ENCODE assay signal across 18 cellular contexts in the genomic region with DNA sequence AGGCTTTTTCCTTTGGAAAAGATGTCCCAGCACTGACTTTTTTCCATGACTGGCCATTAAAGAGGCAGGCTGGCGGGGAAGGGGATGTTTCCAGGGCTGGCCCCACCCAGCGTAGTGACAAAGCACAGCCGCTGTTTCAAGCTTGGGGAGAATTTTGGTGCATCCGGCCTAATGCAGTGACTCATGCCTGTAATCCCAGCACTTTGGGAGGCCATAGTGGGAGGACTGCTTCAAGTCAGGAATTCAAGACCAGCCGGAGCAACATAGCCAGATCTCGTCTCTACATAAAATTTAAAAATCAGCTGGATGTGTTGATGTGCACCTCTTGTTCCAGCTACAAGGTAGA.
DNase-seq lines count a peak whose midpoint lies in the region; ATAC-seq and TF ChIP-seq lines count a peak whose summit lies in the region.
"Had no signal": no experiment of that assay in that cellular context is flagged by ENCODE, and none has a peak within 500 bp of the region (broad histone marks: within the 10 kb centered on the region; RNA-seq: fewer than 3 reads in every experiment).

No MANE protein-coding gene starts in this region.

- no peaks in the 10 kb centered on the region for H3K36me3 ChIP-seq in Karpas-422 (ENCODE audit: insufficient read depth, low read length)
- no peaks in the 10 kb centered on the region for H3K36me3 ChIP-seq in mucosa of descending colon (ENCODE audit: low read depth)
- no peaks in the 10 kb centered on the region; the same call in 1 of the 2 replicates for H3K36me3 ChIP-seq in GM23338 (ENCODE audit: insufficient read depth)
- H3K36me3 ChIP-seq: lower lobe of right lung had no signal

- no peak overlapping the region for H3K4me2 ChIP-seq in Karpas-422 (ENCODE audit: low read depth, low read length, poor library complexity, severe bottlenecking)
- H3K4me2 ChIP-seq in GM23338: no peak overlapping the region
- H3K4me2 ChIP-seq: KMS-11 had no signal

- H3K9me3 Mint-ChIP-seq in GM23338: peaks cover 40% of the 10 kb centered on the region

- ATAC-seq in mucosa of descending colon (peak; percentile 57), GM18517 (IDR thresholded peaks at IDR 0.05; ENCODE audit: unreplicated experiment) (no peak), GM23338 (no peak), HG03442 (IDR thresholded peaks at IDR 0.05; ENCODE audit: unreplicated experiment) (no peak)
- ATAC-seq: sciatic nerve had no signal

- H3K27ac Mint-ChIP-seq in GM23338: no peak overlapping the region
- H3K27ac Mint-ChIP-seq: activated naive CD4-positive, alpha-beta T cell treated with anti-CD3 and anti-CD28 coated beads, Interleukin-2, amount 50 U/mL, for 24 hours; H9 had no signal

- no peak overlapping the region for H3K9ac ChIP-seq in Karpas-422 (ENCODE audit: low read length)
- H3K9ac ChIP-seq: KMS-11 had no signal

- H3K9me3 ChIP-seq in AG04450 (ENCODE audit: control insufficient read depth, insufficient read depth, low read length) (peaks cover 9% of the 10 kb centered on the region), Karpas-422 (ENCODE audit: low read length) (no peaks in the 10 kb centered on the region), mucosa of descending colon (no peaks in the 10 kb centered on the region)
- H3K9me3 ChIP-seq: lower lobe of right lung had no signal

- no peaks in the 10 kb centered on the region for H3F3A ChIP-seq in GM23338 (replicated peaks; ENCODE audit: low read depth)

- no peaks in the 10 kb centered on the region for H3K27me3 ChIP-seq in AG04450 (ENCODE audit: control insufficient read depth, insufficient read depth, low read length)
- no peaks in the 10 kb centered on the region for H3K27me3 ChIP-seq in Karpas-422 (ENCODE audit: low read length)
- no peaks in the 10 kb centered on the region for H3K27me3 ChIP-seq in GM23338 (ENCODE audit: insufficient read depth)

- 0 out of 2 replicates have a peak, but pooled peaks cover 2% of the 10 kb centered on the region for H3K4me1 ChIP-seq in Karpas-422 (ENCODE audit: low read length)
- H3K4me1 ChIP-seq in mucosa of descending colon (ENCODE audit: low read depth): no peaks in the 10 kb centered on the region
- no peaks in the 10 kb centered on the region for H3K4me1 ChIP-seq in GM23338 (ENCODE audit: insufficient read depth)
- H3K4me1 ChIP-seq: lower lobe of right lung had no signal

- H2AFZ ChIP-seq in Karpas-422 (ENCODE audit: low read length): no peak overlapping the region
- H2AFZ ChIP-seq in GM23338: no peak overlapping the region

- H3K9me2 ChIP-seq in Karpas-422 (replicated peaks; ENCODE audit: insufficient read depth, low read length): no peaks in the 10 kb centered on the region
- no peaks in the 10 kb centered on the region for H3K9me2 ChIP-seq in GM23338 (ENCODE audit: insufficient read depth)

- H3K4me3 ChIP-seq in AG04450 (ENCODE audit: low read depth, low read length) (no peak overlapping the region), Karpas-422 (ENCODE audit: low read length) (no peak overlapping the region), fibroblast of pulmonary artery (replicated peaks; ENCODE audit: low read depth, low read length) (no peak overlapping the region), mucosa of descending colon (no peak overlapping the region), GM23338 (no peak overlapping the region)
- H3K4me3 ChIP-seq: lower lobe of right lung had no signal

- H4K20me1 ChIP-seq in Karpas-422 (ENCODE audit: insufficient read depth, low read depth, low read length): no peaks in the 10 kb centered on the region
- H4K20me1 ChIP-seq in GM23338 (replicated peaks; ENCODE audit: insufficient read depth): no peaks in the 10 kb centered on the region

- H3K27ac ChIP-seq in AG04450 (ENCODE audit: low read depth, low read length): peak overlapping the region; percentile 21
- no peak overlapping the region for H3K27ac ChIP-seq in Karpas-422 (ENCODE audit: low read length)
- H3K27ac ChIP-seq in GM23338 (ENCODE audit: low read depth): no peak overlapping the region
- H3K27ac ChIP-seq: KMS-11, lower lobe of right lung had no signal

- no peak overlapping the region for H3K4me3 Mint-ChIP-seq in GM23338
- H3K4me3 Mint-ChIP-seq: activated naive CD4-positive, alpha-beta T cell treated with anti-CD3 and anti-CD28 coated beads, Interleukin-2, amount 50 U/mL, for 24 hours; H9 had no signal

- TF ChIP-seq CTCF in AG04450 (IDR thresholded peaks at IDR 0.05; ENCODE audit: low read depth, low read length) (no peak), fibroblast of pulmonary artery (IDR thresholded peaks at IDR 0.05; ENCODE audit: low read length, missing control alignments) (no peak), mucosa of descending colon (IDR thresholded peaks at IDR 0.05) (no peak), GM23338 (conservative IDR thresholded peaks at IDR 0.05; ENCODE audit: low read depth in 2 of 2) (no peak)

- CTCF ChIA-PET in AG04450 (lab: Charles Lee): interaction anchor here (0.6 to 2.6 kb wide), 4 partner anchors 8 to 328 kb away, joined by 3 to 9 read pairs (median 6); no protein-coding TSS in a partner anchor

- no peaks in the 10 kb centered on the region for H3K4me1 Mint-ChIP-seq in GM23338

- intact Hi-C loops in mucosa of descending colon (cut with DNase I, micrococcal nuclease): no loop called here

- no peaks in the 10 kb centered on the region for H3K79me2 ChIP-seq in Karpas-422 (ENCODE audit: low read length)
- H3K79me2 ChIP-seq in GM23338 (replicated peaks; ENCODE audit: insufficient read depth): no peaks in the 10 kb centered on the region

- H3K27me3 Mint-ChIP-seq in GM23338 (ENCODE audit: insufficient read depth, low read depth, poor library complexity): peaks cover 8% of the 10 kb centered on the region

- peaks cover 34% of the 10 kb centered on the region for H3K36me3 Mint-ChIP-seq in GM23338 (ENCODE audit: low read depth)
- H3K36me3 Mint-ChIP-seq: activated naive CD4-positive, alpha-beta T cell treated with anti-CD3 and anti-CD28 coated beads, Interleukin-2, amount 50 U/mL, for 24 hours had no signal

- DNase-seq in AG04450 (ENCODE audit: low read depth, low spot score) (no peak), Karpas-422 (peak; percentile 2), fibroblast of pulmonary artery (ENCODE audit: low read depth) (peak; percentile 90), mucosa of descending colon (peak; percentile 38 to 57 (median 50)), GM23338 (ENCODE audit: low spot score) (no peak)
- DNase-seq in activated CD4-positive, alpha-beta T cell treated with anti-CD3 and anti-CD28 coated beads for 4 hours: no peak
- DNase-seq: ACHN; activated CD4-positive, CD25-positive, alpha-beta regulatory T cell; H9; lower lobe of right lung; NCI-H146; NCI-H524; stimulated activated naive CD4-positive, alpha-beta T cell had no signal

- POLR2A ChIA-PET in AG04450 (lab: Yijun Ruan, JAX): no interaction called here

TF ChIP-seq in GM23338, 12 proteins besides CTCF, POLR2A, EP300 and RAD21:
- TF ChIP-seq ZNF114 (CRISPR knock-in tag; IDR thresholded peaks at IDR 0.05): no peak
- TF ChIP-seq CREB1 (CRISPR knock-in tag; IDR thresholded peaks at IDR 0.05; ENCODE audit: low read depth): no peak
- TF ChIP-seq ZNF331 (CRISPR knock-in tag; IDR thresholded peaks at IDR 0.05; ENCODE audit: low read depth): no peak
- TF ChIP-seq JUNB (IDR thresholded peaks at IDR 0.05; ENCODE audit: unreplicated experiment): no peak
- no peak for TF ChIP-seq EZH2phosphoT487 (IDR thresholded peaks at IDR 0.05; ENCODE audit: unreplicated experiment)

Comparison
In these comparisons a context has a peak if more than half of its experiments do, and no peak if none do; other contexts are left out.
1. DNase-seq: peak in Karpas-422 (single experiment), fibroblast of pulmonary artery (single experiment) and mucosa of descending colon (3 of 3); none in AG04450 (single experiment), GM23338 (single experiment) and activated CD4-positive, alpha-beta T cell treated with anti-CD3 and anti-CD28 coated beads for 4 hours (0 of 2).